1 cellular context compared by ENCODE assay signal in the genomic region with DNA sequence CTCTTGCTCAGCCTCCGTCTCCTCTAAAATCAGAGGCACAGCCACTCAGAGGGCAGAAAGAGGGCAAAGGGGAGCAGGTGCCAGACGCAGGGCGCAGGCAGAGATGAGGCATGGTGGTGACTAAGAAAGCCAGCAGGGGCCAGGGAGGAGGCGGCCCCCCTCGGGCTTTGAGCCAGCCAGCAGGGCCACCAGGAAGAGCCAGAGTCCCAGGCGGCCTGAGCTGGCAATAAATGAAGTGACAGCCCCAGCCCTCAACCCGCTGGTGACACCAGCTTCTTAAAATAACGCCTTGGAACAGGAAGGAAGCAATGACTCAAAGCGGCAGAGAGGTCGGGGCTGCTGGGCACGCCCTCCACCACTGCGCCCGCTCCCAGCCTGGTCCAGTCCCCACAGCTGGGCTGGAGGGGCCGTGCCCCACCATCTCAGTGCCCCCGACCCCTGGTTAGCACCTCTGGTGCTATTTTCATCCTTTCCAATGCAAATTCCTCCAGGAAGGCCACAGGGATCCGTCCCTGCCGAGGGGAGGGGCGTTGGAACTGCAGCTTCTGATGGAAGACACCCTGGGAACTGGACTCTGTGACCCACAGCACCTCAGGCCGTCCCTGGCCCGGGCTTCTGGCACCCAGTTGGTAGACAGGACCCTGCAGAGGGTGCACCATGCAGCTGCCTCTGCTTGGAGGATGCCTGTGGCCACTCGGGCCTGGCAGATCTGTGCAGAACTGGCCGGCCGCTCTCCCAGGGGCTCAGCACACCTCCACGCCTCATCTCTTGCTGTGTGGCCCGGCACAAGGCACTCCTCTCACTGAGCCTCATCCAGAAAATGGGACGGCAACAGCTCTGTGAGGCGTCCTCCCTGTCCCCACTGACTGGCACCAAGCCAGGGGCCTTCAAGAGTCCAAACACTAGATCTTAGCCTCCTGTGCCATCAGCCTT.
TF ChIP-seq lines count a peak whose summit lies in the region.

No MANE protein-coding gene starts in this region.

TF ChIP-seq in GM12878, 131 proteins besides CTCF, POLR2A, EP300 and RAD21 (continued from another document and continues in another):
- TF ChIP-seq PBX3 (IDR thresholded peaks at IDR 0.05; ENCODE audit: insufficient replicate concordance, low read depth, low read length) (peak; percentile 65), ZNF622 (IDR thresholded peaks at IDR 0.05) (no peak), BCL11A (IDR thresholded peaks at IDR 0.05; ENCODE audit: low read depth, low read length) (peak; percentile 74), CREM (IDR thresholded peaks at IDR 0.05; ENCODE audit: low read depth) (peak; percentile 78), EED (IDR thresholded peaks at IDR 0.05; ENCODE audit: low read depth) (peak; percentile 84), JUND (IDR thresholded peaks at IDR 0.05; ENCODE audit: low read depth, low read length) (peak; percentile 81), TCF12 (IDR thresholded peaks at IDR 0.05; ENCODE audit: low read depth, low read length) (0 out of 2 replicates have a peak, but pooled peaks have one; percentile 54), MEF2A (IDR thresholded peaks at IDR 0.05; ENCODE audit: insufficient read depth, low read depth, low read length) (peak; percentile 97), EZH2 (IDR thresholded peaks at IDR 0.05; ENCODE audit: borderline replicate concordance, control insufficient read depth, low read depth, low read length) (no peak), BRCA1 (IDR thresholded peaks at IDR 0.05; ENCODE audit: low read depth, low read length) (no peak), IRF4 (IDR thresholded peaks at IDR 0.05; ENCODE audit: low read depth, low read length) (peak; percentile 87), TBL1XR1 (IDR thresholded peaks at IDR 0.05; ENCODE audit: low read depth, low read length) (peak; percentile 71), NBN (IDR thresholded peaks at IDR 0.05) (peak; percentile 63), IKZF1 (conservative IDR thresholded peaks at IDR 0.05) (peak; percentile 93), RCOR1 (conservative IDR thresholded peaks at IDR 0.05; ENCODE audit: low read depth, low read length) (0 out of 2 replicates have a peak, but pooled peaks have one; percentile 31), RBBP5 (conservative IDR thresholded peaks at IDR 0.05) (no peak), SMARCA5 (IDR thresholded peaks at IDR 0.05) (no peak), SIX5 (IDR thresholded peaks at IDR 0.05; ENCODE audit: low read depth, low read length, severe bottlenecking) (no peak), ATF3 (IDR thresholded peaks at IDR 0.05; ENCODE audit: borderline replicate concordance, extremely low read depth, low read depth, low read length) (no peak), STAT3 (IDR thresholded peaks at IDR 0.05; ENCODE audit: low read depth, low read length) (no peak), SRF (IDR thresholded peaks at IDR 0.05; ENCODE audit: low read depth in 2 of 2, low read length in 2 of 2) (peak; percentile 15 to 73; a peak in 2 of 4 replicates), NFXL1 (IDR thresholded peaks at IDR 0.05; ENCODE audit: borderline replicate concordance) (no peak), CHD2 (IDR thresholded peaks at IDR 0.05; ENCODE audit: borderline replicate concordance, low read depth, low read length) (peak; percentile 20; the same call in 1 of the 2 replicates), ATF2 (IDR thresholded peaks at IDR 0.05; ENCODE audit: low read length) (peak; percentile 83; the same call in 1 of the 2 replicates), BACH1 (IDR thresholded peaks at IDR 0.05; ENCODE audit: borderline replicate concordance) (peak; percentile 18; the same call in 1 of the 2 replicates), MTA2 (IDR thresholded peaks at IDR 0.05; ENCODE audit: low read depth) (peak; percentile 51; the same call in 1 of the 2 replicates), RUNX3 (IDR thresholded peaks at IDR 0.05; ENCODE audit: low read length) (peak; percentile 78), POLR2AphosphoS5 (IDR thresholded peaks at IDR 0.05; ENCODE audit: low read length) (peak; percentile 60; the same call in 1 of the 2 replicates), CBX3 (IDR thresholded peaks at IDR 0.05; ENCODE audit: borderline replicate concordance, low read depth) (no peak), IKZF2 (IDR thresholded peaks at IDR 0.05) (peak; percentile 73 to 82), BHLHE40 (IDR thresholded peaks at IDR 0.05; ENCODE audit: borderline replicate concordance in 1 of 2, low read depth in 2 of 2, low read length in 1 of 2) (peak; percentile 50 to 67; a peak in 3 of 4 replicates), ASH2L (IDR thresholded peaks at IDR 0.05; ENCODE audit: borderline replicate concordance, low read depth) (peak; percentile 52; the same call in 1 of the 2 replicates), ZNF274 (IDR thresholded peaks at IDR 0.05; ENCODE audit: insufficient read depth, insufficient read length) (no peak), STAT1 (conservative IDR thresholded peaks at IDR 0.05) (no peak)
- TF ChIP-seq, protein P1, sequence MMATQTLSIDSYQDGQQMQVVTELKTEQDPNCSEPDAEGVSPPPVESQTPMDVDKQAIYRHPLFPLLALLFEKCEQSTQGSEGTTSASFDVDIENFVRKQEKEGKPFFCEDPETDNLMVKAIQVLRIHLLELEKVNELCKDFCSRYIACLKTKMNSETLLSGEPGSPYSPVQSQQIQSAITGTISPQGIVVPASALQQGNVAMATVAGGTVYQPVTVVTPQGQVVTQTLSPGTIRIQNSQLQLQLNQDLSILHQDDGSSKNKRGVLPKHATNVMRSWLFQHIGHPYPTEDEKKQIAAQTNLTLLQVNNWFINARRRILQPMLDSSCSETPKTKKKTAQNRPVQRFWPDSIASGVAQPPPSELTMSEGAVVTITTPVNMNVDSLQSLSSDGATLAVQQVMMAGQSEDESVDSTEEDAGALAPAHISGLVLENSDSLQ (IDR thresholded peaks at IDR 0.05) = peak; percentile 90
- TF ChIP-seq, protein P2, sequence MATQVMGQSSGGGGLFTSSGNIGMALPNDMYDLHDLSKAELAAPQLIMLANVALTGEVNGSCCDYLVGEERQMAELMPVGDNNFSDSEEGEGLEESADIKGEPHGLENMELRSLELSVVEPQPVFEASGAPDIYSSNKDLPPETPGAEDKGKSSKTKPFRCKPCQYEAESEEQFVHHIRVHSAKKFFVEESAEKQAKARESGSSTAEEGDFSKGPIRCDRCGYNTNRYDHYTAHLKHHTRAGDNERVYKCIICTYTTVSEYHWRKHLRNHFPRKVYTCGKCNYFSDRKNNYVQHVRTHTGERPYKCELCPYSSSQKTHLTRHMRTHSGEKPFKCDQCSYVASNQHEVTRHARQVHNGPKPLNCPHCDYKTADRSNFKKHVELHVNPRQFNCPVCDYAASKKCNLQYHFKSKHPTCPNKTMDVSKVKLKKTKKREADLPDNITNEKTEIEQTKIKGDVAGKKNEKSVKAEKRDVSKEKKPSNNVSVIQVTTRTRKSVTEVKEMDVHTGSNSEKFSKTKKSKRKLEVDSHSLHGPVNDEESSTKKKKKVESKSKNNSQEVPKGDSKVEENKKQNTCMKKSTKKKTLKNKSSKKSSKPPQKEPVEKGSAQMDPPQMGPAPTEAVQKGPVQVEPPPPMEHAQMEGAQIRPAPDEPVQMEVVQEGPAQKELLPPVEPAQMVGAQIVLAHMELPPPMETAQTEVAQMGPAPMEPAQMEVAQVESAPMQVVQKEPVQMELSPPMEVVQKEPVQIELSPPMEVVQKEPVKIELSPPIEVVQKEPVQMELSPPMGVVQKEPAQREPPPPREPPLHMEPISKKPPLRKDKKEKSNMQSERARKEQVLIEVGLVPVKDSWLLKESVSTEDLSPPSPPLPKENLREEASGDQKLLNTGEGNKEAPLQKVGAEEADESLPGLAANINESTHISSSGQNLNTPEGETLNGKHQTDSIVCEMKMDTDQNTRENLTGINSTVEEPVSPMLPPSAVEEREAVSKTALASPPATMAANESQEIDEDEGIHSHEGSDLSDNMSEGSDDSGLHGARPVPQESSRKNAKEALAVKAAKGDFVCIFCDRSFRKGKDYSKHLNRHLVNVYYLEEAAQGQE (IDR thresholded peaks at IDR 0.05; ENCODE audit: low read depth, low read length) = 0 out of 2 replicates have a peak, but pooled peaks have one; percentile 26
- TF ChIP-seq, protein P3, sequence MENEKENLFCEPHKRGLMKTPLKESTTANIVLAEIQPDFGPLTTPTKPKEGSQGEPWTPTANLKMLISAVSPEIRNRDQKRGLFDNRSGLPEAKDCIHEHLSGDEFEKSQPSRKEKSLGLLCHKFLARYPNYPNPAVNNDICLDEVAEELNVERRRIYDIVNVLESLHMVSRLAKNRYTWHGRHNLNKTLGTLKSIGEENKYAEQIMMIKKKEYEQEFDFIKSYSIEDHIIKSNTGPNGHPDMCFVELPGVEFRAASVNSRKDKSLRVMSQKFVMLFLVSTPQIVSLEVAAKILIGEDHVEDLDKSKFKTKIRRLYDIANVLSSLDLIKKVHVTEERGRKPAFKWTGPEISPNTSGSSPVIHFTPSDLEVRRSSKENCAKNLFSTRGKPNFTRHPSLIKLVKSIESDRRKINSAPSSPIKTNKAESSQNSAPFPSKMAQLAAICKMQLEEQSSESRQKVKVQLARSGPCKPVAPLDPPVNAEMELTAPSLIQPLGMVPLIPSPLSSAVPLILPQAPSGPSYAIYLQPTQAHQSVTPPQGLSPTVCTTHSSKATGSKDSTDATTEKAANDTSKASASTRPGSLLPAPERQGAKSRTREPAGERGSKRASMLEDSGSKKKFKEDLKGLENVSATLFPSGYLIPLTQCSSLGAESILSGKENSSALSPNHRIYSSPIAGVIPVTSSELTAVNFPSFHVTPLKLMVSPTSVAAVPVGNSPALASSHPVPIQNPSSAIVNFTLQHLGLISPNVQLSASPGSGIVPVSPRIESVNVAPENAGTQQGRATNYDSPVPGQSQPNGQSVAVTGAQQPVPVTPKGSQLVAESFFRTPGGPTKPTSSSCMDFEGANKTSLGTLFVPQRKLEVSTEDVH (IDR thresholded peaks at IDR 0.05; ENCODE audit: low read depth, partially characterized antibody) = no peak
- TF ChIP-seq, protein P4, sequence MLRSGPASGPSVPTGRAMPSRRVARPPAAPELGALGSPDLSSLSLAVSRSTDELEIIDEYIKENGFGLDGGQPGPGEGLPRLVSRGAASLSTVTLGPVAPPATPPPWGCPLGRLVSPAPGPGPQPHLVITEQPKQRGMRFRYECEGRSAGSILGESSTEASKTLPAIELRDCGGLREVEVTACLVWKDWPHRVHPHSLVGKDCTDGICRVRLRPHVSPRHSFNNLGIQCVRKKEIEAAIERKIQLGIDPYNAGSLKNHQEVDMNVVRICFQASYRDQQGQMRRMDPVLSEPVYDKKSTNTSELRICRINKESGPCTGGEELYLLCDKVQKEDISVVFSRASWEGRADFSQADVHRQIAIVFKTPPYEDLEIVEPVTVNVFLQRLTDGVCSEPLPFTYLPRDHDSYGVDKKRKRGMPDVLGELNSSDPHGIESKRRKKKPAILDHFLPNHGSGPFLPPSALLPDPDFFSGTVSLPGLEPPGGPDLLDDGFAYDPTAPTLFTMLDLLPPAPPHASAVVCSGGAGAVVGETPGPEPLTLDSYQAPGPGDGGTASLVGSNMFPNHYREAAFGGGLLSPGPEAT (IDR thresholded peaks at IDR 0.05; ENCODE audit: low read depth) = peak; percentile 38; the same call in 1 of the 2 replicates
- TF ChIP-seq, protein P5, sequence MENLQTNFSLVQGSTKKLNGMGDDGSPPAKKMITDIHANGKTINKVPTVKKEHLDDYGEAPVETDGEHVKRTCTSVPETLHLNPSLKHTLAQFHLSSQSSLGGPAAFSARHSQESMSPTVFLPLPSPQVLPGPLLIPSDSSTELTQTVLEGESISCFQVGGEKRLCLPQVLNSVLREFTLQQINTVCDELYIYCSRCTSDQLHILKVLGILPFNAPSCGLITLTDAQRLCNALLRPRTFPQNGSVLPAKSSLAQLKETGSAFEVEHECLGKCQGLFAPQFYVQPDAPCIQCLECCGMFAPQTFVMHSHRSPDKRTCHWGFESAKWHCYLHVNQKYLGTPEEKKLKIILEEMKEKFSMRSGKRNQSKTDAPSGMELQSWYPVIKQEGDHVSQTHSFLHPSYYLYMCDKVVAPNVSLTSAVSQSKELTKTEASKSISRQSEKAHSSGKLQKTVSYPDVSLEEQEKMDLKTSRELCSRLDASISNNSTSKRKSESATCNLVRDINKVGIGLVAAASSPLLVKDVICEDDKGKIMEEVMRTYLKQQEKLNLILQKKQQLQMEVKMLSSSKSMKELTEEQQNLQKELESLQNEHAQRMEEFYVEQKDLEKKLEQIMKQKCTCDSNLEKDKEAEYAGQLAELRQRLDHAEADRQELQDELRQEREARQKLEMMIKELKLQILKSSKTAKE (IDR thresholded peaks at IDR 0.05; ENCODE audit: low read depth, poor library complexity, severe bottlenecking) = peak; percentile 26
- TF ChIP-seq, protein P6, sequence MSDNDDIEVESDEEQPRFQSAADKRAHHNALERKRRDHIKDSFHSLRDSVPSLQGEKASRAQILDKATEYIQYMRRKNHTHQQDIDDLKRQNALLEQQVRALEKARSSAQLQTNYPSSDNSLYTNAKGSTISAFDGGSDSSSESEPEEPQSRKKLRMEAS (IDR thresholded peaks at IDR 0.05; ENCODE audit: low read depth, low read length) = peak; percentile 33; the same call in 1 of the 2 replicates
- TF ChIP-seq, protein P7, sequence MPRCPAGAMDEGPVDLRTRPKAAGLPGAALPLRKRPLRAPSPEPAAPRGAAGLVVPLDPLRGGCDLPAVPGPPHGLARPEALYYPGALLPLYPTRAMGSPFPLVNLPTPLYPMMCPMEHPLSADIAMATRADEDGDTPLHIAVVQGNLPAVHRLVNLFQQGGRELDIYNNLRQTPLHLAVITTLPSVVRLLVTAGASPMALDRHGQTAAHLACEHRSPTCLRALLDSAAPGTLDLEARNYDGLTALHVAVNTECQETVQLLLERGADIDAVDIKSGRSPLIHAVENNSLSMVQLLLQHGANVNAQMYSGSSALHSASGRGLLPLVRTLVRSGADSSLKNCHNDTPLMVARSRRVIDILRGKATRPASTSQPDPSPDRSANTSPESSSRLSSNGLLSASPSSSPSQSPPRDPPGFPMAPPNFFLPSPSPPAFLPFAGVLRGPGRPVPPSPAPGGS (IDR thresholded peaks at IDR 0.05; ENCODE audit: borderline replicate concordance, insufficient read depth, low read depth, low read length, poor library complexity, severe bottlenecking) = peak; percentile 72
